In genomic region chr2:220178991-220179695, GRCh38 we compare ENCODE assay signal across 25 cellular contexts.
DNase-seq lines count a peak whose midpoint lies in the region; TF ChIP-seq lines count a peak whose summit lies in the region.
"Had no signal": no experiment of that assay in that cellular context is flagged by ENCODE, and none has a peak within 500 bp of the region (broad histone marks: within the 10 kb centered on the region; RNA-seq: fewer than 3 reads in every experiment).

No MANE protein-coding gene starts in this region.

- H3K14ac ChIP-seq in trophoblast cell (ENCODE audit: low read length), result no peak overlapping the region

- no peak overlapping the region for H2BK5ac ChIP-seq in trophoblast cell (ENCODE audit: low read depth, low read length, poor library complexity)

- H3K18ac ChIP-seq in trophoblast cell (ENCODE audit: low read length), result no peak overlapping the region

- TF ChIP-seq CTCF in LNCaP clone FGC (IDR thresholded peaks at IDR 0.05; ENCODE audit: control insufficient read depth, extremely low read depth, insufficient read depth) (no peak), epithelial cell of esophagus (IDR thresholded peaks at IDR 0.05; ENCODE audit: insufficient read depth, low read depth, low read length, missing control alignments) (no peak)

- no peak overlapping the region for H3K4me3 ChIP-seq in LNCaP clone FGC (ENCODE audit: low read depth, low read length)
- no peak overlapping the region for H3K4me3 ChIP-seq in epithelial cell of esophagus (ENCODE audit: low read length)
- no peak overlapping the region for H3K4me3 ChIP-seq in trophoblast cell (ENCODE audit: low read depth, low read length)
- H3K4me3 ChIP-seq: BLaER1, GM12878 had no signal

- no peak overlapping the region for H2AFZ ChIP-seq in trophoblast cell (ENCODE audit: insufficient read depth, low read length, poor library complexity)

- no peak overlapping the region for H3K23ac ChIP-seq in trophoblast cell (ENCODE audit: low read length)

- no peak overlapping the region for H4K91ac ChIP-seq in trophoblast cell (ENCODE audit: low read depth, low read length)

- H2AK5ac ChIP-seq in trophoblast cell (ENCODE audit: low read length), result no peak overlapping the region

- WGBS in trophoblast cell (ENCODE audit: extremely low coverage, insufficient coverage, insufficient read length), result no CpG with 5 or more reads among the region's 6 CpGs

- no peak overlapping the region for H4K8ac ChIP-seq in trophoblast cell (ENCODE audit: low read depth, low read length)

- no peak overlapping the region for H3K9ac ChIP-seq in trophoblast cell (ENCODE audit: low read length)
- H3K9ac ChIP-seq: BLaER1, KMS-11 had no signal

- peak overlapping the region; percentile 22 for H2BK120ac ChIP-seq in trophoblast cell (ENCODE audit: insufficient read depth, low read length, poor library complexity)

- peaks cover 1% of the 10 kb centered on the region for H3K79me2 ChIP-seq in trophoblast cell (ENCODE audit: control insufficient read depth, insufficient read depth, low read length, poor library complexity)

- H3K9me3 ChIP-seq in trophoblast cell (ENCODE audit: insufficient read depth, low read depth, low read length), result no peaks in the 10 kb centered on the region
- H3K9me3 ChIP-seq: BLaER1 had no signal

- H3K4me2 ChIP-seq in trophoblast cell (ENCODE audit: low read length), result peak overlapping the region; percentile 41
- H3K4me2 ChIP-seq: BLaER1, KMS-11 had no signal

- peak overlapping the region; percentile 6 for H3K27ac ChIP-seq in trophoblast cell (ENCODE audit: low read depth, low read length)
- H3K27ac ChIP-seq: BLaER1, KMS-11 had no signal

- H2BK12ac ChIP-seq in trophoblast cell (ENCODE audit: low read length), result no peak overlapping the region

- peaks cover 5 to 7% of the 10 kb centered on the region in 2 experiments for H3K4me1 ChIP-seq in trophoblast cell (ENCODE audit: control insufficient read depth in 1 of 2, insufficient read depth in 2 of 2, low read length in 2 of 2)
- H3K4me1 ChIP-seq: BLaER1 had no signal

- DNase-seq in HPDE6-E6E7 (ENCODE audit: extremely low spot score) (peak; percentile 50), LNCaP clone FGC (ENCODE audit: low read depth) (peak; percentile 32), epithelial cell of esophagus (ENCODE audit: low read depth) (peak; percentile 79), trophoblast cell (peak; percentile 66 to 92), H4 (ENCODE audit: low spot score) (no peak), NAMALWA (ENCODE audit: low spot score) (no peak), DMS153 treated with DMSO at 0.1 percent for 48 hours (lab: John Stamatoyannopoulos, UW; ENCODE audit: unreplicated experiment) (no peak)
- DNase-seq: CD4-positive, CD25-positive, alpha-beta regulatory T cell; DMS79; EL; GDM1; GOT3; HCEC 1CT; NCI-H1092; NCI-H1417 treated with DMSO at 0.1 percent for 48 hours; NCI-H1694 treated with DMSO at 0.1 percent for 48 hours; NCI-H2081; NCI-H2171 treated with DMSO at 0.1 percent for 48 hours; NCI-H345; NCI-H510A treated with DMSO at 0.1 percent for 48 hours; NCI-H774; T-cell had no signal

- H3K27me3 ChIP-seq in trophoblast cell (ENCODE audit: insufficient read depth, low read length), result no peaks in the 10 kb centered on the region
- H3K27me3 ChIP-seq: BLaER1 had no signal

- no peaks in the 10 kb centered on the region for H3K36me3 ChIP-seq in trophoblast cell (ENCODE audit: control insufficient read depth in 1 of 2, insufficient read depth in 2 of 2, low read length in 2 of 2)
- H3K36me3 ChIP-seq: BLaER1 had no signal

- no peak overlapping the region for H4K12ac ChIP-seq in trophoblast cell (ENCODE audit: low read depth, low read length)

- H3K79me1 ChIP-seq in trophoblast cell (ENCODE audit: low read length), result peaks cover 7% of the 10 kb centered on the region

- no peak overlapping the region for H3K4ac ChIP-seq in trophoblast cell (ENCODE audit: low read depth, low read length)

Comparison
In these comparisons a context has a peak if more than half of its experiments do, and no peak if none do; other contexts are left out.
1. DNase-seq: peak in HPDE6-E6E7 (single experiment), LNCaP clone FGC (single experiment), epithelial cell of esophagus (single experiment) and trophoblast cell (2 of 2); none in H4 (single experiment), NAMALWA (single experiment) and DMS153 treated with DMSO at 0.1 percent for 48 hours (single experiment).